ENCODE assay signal across 10 cellular contexts in genomic region chr2:60353863-60354262, GRCh38.
DNase-seq lines count a peak whose midpoint lies in the region; ATAC-seq and TF ChIP-seq lines count a peak whose summit lies in the region.
"Had no signal": no experiment of that assay in that cellular context is flagged by ENCODE, and none has a peak within 500 bp of the region (broad histone marks: within the 10 kb centered on the region; RNA-seq: fewer than 3 reads in every experiment).

No MANE protein-coding gene starts in this region.

- intact Hi-C loops in CD14-positive monocyte (cut with micrococcal nuclease) (no loop called here), heart left ventricle (cut with DNase I) (no loop called here)

- H3K36me3 ChIP-seq in esophagus (ENCODE audit: control insufficient read depth in 2 of 2, insufficient read depth in 2 of 2, low read length in 1 of 2) (no peaks in the 10 kb centered on the region), heart left ventricle (no peaks in the 10 kb centered on the region)
- H3K36me3 ChIP-seq: Peyer's patch had no signal

- no peaks in the 10 kb centered on the region for H3K9me3 ChIP-seq in esophagus (ENCODE audit: control insufficient read depth in 2 of 2, insufficient read depth in 1 of 2, low read depth in 1 of 2, low read length in 1 of 2)
- H3K9me3 ChIP-seq in heart left ventricle = no peaks in the 10 kb centered on the region
- H3K9me3 ChIP-seq: Peyer's patch had no signal

- TF ChIP-seq POLR2A in GM18505 (IDR thresholded peaks at IDR 0.05; ENCODE audit: borderline replicate concordance, extremely low read depth, insufficient read depth, insufficient read length) (no peak), heart left ventricle (IDR thresholded peaks at IDR 0.05) (no peak)

- no peak overlapping the region for H3K27ac Mint-ChIP-seq in natural killer cell treated with Interleukin-12 subunit alpha and Interleukin-12 subunit beta and Interleukin-15 and Interleukin-18, amount 100 ng/mL, for 72 hours
- H3K27ac Mint-ChIP-seq in CD14-positive monocyte = peak overlapping the region in 1 of 7 donors; percentile 18

- H3K27me3 ChIP-seq in esophagus (ENCODE audit: control insufficient read depth in 1 of 2, insufficient read depth in 2 of 2, low read length in 2 of 2) (no peaks in the 10 kb centered on the region), heart left ventricle (no peaks in the 10 kb centered on the region)
- H3K27me3 ChIP-seq: Peyer's patch had no signal

- H3K4me3 Mint-ChIP-seq in natural killer cell treated with Interleukin-12 subunit alpha and Interleukin-12 subunit beta and Interleukin-15 and Interleukin-18, amount 100 ng/mL, for 72 hours = no peak overlapping the region
- no peak overlapping the region for H3K4me3 Mint-ChIP-seq in CD14-positive monocyte

- peak overlapping the region; percentile 63 to 87 for H3K27ac ChIP-seq in esophagus (ENCODE audit: low read depth in 2 of 2, low read length in 1 of 2)
- no peak overlapping the region for H3K27ac ChIP-seq in heart left ventricle
- H3K27ac ChIP-seq: C4-2B had no signal

- H3K27me3 Mint-ChIP-seq in natural killer cell treated with Interleukin-12 subunit alpha and Interleukin-12 subunit beta and Interleukin-15 and Interleukin-18, amount 100 ng/mL, for 72 hours = peaks cover 6 to 30% of the 10 kb centered on the region in 2 donors
- peaks cover 0 to 2% (median 1%) of the 10 kb centered on the region in 3 donors for H3K27me3 Mint-ChIP-seq in CD14-positive monocyte (ENCODE audit: low read depth in 3 of 3)

- H3K4me1 ChIP-seq in esophagus (ENCODE audit: control insufficient read depth in 2 of 2, insufficient read depth in 2 of 2, low read length in 1 of 2) = peaks cover 0 to 17% of the 10 kb centered on the region in 2 donors
- no peaks in the 10 kb centered on the region for H3K4me1 ChIP-seq in heart left ventricle

- no peaks in the 10 kb centered on the region for H3K9me3 Mint-ChIP-seq in natural killer cell treated with Interleukin-12 subunit alpha and Interleukin-12 subunit beta and Interleukin-15 and Interleukin-18, amount 100 ng/mL, for 72 hours
- peaks cover 4 to 11% (median 7%) of the 10 kb centered on the region in 7 donors for H3K9me3 Mint-ChIP-seq in CD14-positive monocyte

- DNase-seq in natural killer cell treated with Interleukin-12 subunit alpha and Interleukin-12 subunit beta and Interleukin-15 and Interleukin-18, amount 100 ng/mL, for 72 hours (ENCODE audit: low spot score) = no peak
- DNase-seq in CD14-positive monocyte (ENCODE audit: low spot score) (no peak), NCI-H146 treated with DMSO at 0.1 percent for 48 hours (lab: John Stamatoyannopoulos, UW; ENCODE audit: unreplicated experiment) (no peak), heart left ventricle (no peak)

- ATAC-seq in GM18505 (IDR thresholded peaks at IDR 0.05; ENCODE audit: unreplicated experiment) (peak; percentile 37), GM21381 (IDR thresholded peaks at IDR 0.05; ENCODE audit: unreplicated experiment) (peak; percentile 43), HG03103 (IDR thresholded peaks at IDR 0.05; ENCODE audit: low read depth, unreplicated experiment) (peak; percentile 32), heart left ventricle (no peak)
- no peak for ATAC-seq in natural killer cell treated with Interleukin-12 subunit alpha and Interleukin-12 subunit beta and Interleukin-15 and Interleukin-18, amount 100 ng/mL, for 72 hours

- no peak overlapping the region for H3K4me3 ChIP-seq in esophagus (ENCODE audit: low read depth in 1 of 2, low read length in 2 of 2)
- H3K4me3 ChIP-seq in heart left ventricle = no peak overlapping the region
- H3K4me3 ChIP-seq: Peyer's patch had no signal

- H3K4me1 Mint-ChIP-seq in natural killer cell treated with Interleukin-12 subunit alpha and Interleukin-12 subunit beta and Interleukin-15 and Interleukin-18, amount 100 ng/mL, for 72 hours (ENCODE audit: low read depth in 2 of 2) = peaks cover 8 to 13% of the 10 kb centered on the region in 2 donors
- peaks cover 49% of the 10 kb centered on the region for H3K4me1 Mint-ChIP-seq in CD14-positive monocyte

- TF ChIP-seq CTCF in CD14-positive monocyte (IDR thresholded peaks at IDR 0.05) (no peak), heart left ventricle (IDR thresholded peaks at IDR 0.05) (no peak)

- WGBS in esophagus, 2 donors = 54% methylated on average over 2 of the region's 2 CpGs
- 73 to 78% (median 75%) methylated on average over 2 of the region's 2 CpGs for WGBS in heart left ventricle, 4 donors

- H3K36me3 Mint-ChIP-seq in natural killer cell treated with Interleukin-12 subunit alpha and Interleukin-12 subunit beta and Interleukin-15 and Interleukin-18, amount 100 ng/mL, for 72 hours = no peaks in the 10 kb centered on the region
- H3K36me3 Mint-ChIP-seq in CD14-positive monocyte = peaks cover 5 to 9% of the 10 kb centered on the region in 2 donors

Comparison
In these comparisons a context has a peak if more than half of its experiments do, and no peak if none do; other contexts are left out.
1. ATAC-seq: peak in GM18505 (single experiment), GM21381 (single experiment) and HG03103 (single experiment); none in natural killer cell treated with Interleukin-12 subunit alpha and Interleukin-12 subunit beta and Interleukin-15 and Interleukin-18, amount 100 ng/mL, for 72 hours (0 of 2) and heart left ventricle (0 of 4).
2. H3K27ac ChIP-seq: peak in esophagus (2 of 2); none in heart left ventricle (0 of 12).